Comparison of ENCODE assay signal across 8 cellular contexts in genomic region chr1:19483691-19484090, GRCh38.
DNase-seq lines count a peak whose midpoint lies in the region; ATAC-seq lines count a peak whose summit lies in the region.

No MANE protein-coding gene starts in this region.

- no peak for ATAC-seq in stimulated activated naive CD8-positive, alpha-beta T cell treated with anti-CD3 and anti-CD28 coated beads, Interleukin-15, Interleukin-2, amounts not matched to agents 100 U/mL and 50 U/mL, for 24 hours
- ATAC-seq in central memory CD8-positive, alpha-beta T cell (replicated peaks; ENCODE audit: extremely low read depth, poor library complexity, severe bottlenecking): no peak

- H3K27ac Mint-ChIP-seq in stimulated activated naive CD8-positive, alpha-beta T cell treated with anti-CD3 and anti-CD28 coated beads, Interleukin-15, Interleukin-2, amounts not matched to agents 100 ng/mL and 50 ng/mL, for 24 hours: peak overlapping the region; percentile 93
- peak overlapping the region; percentile 87 for H3K27ac Mint-ChIP-seq in central memory CD8-positive, alpha-beta T cell (ENCODE audit: low read depth)

- H3K27me3 Mint-ChIP-seq in stimulated activated naive CD8-positive, alpha-beta T cell treated with anti-CD3 and anti-CD28 coated beads, Interleukin-15, Interleukin-2, amounts not matched to agents 100 ng/mL and 50 ng/mL, for 24 hours: no peaks in the 10 kb centered on the region
- no peaks in the 10 kb centered on the region for H3K27me3 Mint-ChIP-seq in central memory CD8-positive, alpha-beta T cell

- H3K9ac ChIP-seq in muscle layer of colon (ENCODE audit: low read length): peak overlapping the region; percentile 97

- H3K4me3 ChIP-seq in muscle layer of colon (ENCODE audit: low read depth in 1 of 2, low read length in 2 of 2): peak overlapping the region; percentile 89 to 97

- H3K4me1 ChIP-seq in muscle layer of colon (ENCODE audit: insufficient read depth, low read length): peaks cover 71% of the 10 kb centered on the region

- H3K4me3 Mint-ChIP-seq in stimulated activated naive CD8-positive, alpha-beta T cell treated with anti-CD3 and anti-CD28 coated beads, Interleukin-15, Interleukin-2, amounts not matched to agents 100 ng/mL and 50 ng/mL, for 24 hours: peak overlapping the region; percentile 94
- H3K4me3 Mint-ChIP-seq in central memory CD8-positive, alpha-beta T cell: peak overlapping the region; percentile 96

- H3K27me3 ChIP-seq in muscle layer of colon (ENCODE audit: control insufficient read depth in 1 of 2, insufficient read depth in 2 of 2, low read length in 2 of 2): no peaks in the 10 kb centered on the region

- peaks cover 22% of the 10 kb centered on the region for H3K36me3 Mint-ChIP-seq in stimulated activated naive CD8-positive, alpha-beta T cell treated with anti-CD3 and anti-CD28 coated beads, Interleukin-15, Interleukin-2, amounts not matched to agents 100 ng/mL and 50 ng/mL, for 24 hours (ENCODE audit: low read depth)
- peaks cover 31% of the 10 kb centered on the region for H3K36me3 Mint-ChIP-seq in central memory CD8-positive, alpha-beta T cell (ENCODE audit: insufficient read depth)

- no peaks in the 10 kb centered on the region for H3K9me3 ChIP-seq in muscle layer of colon (ENCODE audit: low read length)

- peak overlapping the region; percentile 92 for H3K27ac ChIP-seq in muscle layer of colon (ENCODE audit: low read depth, low read length)

- DNase-seq in stimulated activated naive CD8-positive, alpha-beta T cell treated with anti-CD3 and anti-CD28 coated beads, Interleukin-15, Interleukin-2, amounts not matched to agents 100 U/mL and 50 U/mL, for 24 hours: no peak
- no peak for DNase-seq in central memory CD8-positive, alpha-beta T cell (ENCODE audit: low spot score in 2 of 2)
- DNase-seq in head of caudate nucleus (no peak), NCI-H187 (lab: John Stamatoyannopoulos, UW) (no peak), midbrain (lab: John Stamatoyannopoulos, UW) (no peak), kidney glomerular epithelial cell (lab: John Stamatoyannopoulos, UW) (no peak)

- H3K36me3 ChIP-seq in muscle layer of colon (ENCODE audit: insufficient read depth, low read length): no peaks in the 10 kb centered on the region

- intact Hi-C loops in head of caudate nucleus (cut with DNase I): loop anchor here (10.0 kb wide), 2 partner anchors 89 to 111 kb away; a partner anchor contains a TSS

- peaks cover 78% of the 10 kb centered on the region for H3K4me1 Mint-ChIP-seq in stimulated activated naive CD8-positive, alpha-beta T cell treated with anti-CD3 and anti-CD28 coated beads, Interleukin-15, Interleukin-2, amounts not matched to agents 100 ng/mL and 50 ng/mL, for 24 hours (ENCODE audit: low read depth)
- peaks cover 79% of the 10 kb centered on the region for H3K4me1 Mint-ChIP-seq in central memory CD8-positive, alpha-beta T cell

- H3K9me3 Mint-ChIP-seq in stimulated activated naive CD8-positive, alpha-beta T cell treated with anti-CD3 and anti-CD28 coated beads, Interleukin-15, Interleukin-2, amounts not matched to agents 100 ng/mL and 50 ng/mL, for 24 hours: no peaks in the 10 kb centered on the region
- no peaks in the 10 kb centered on the region for H3K9me3 Mint-ChIP-seq in central memory CD8-positive, alpha-beta T cell
